Comparison of ENCODE assay signal across 36 cellular contexts in genomic region chrX:2267890-2268289, GRCh38.
"Had no signal": no experiment of that assay in that cellular context is flagged by ENCODE, and none has a peak within 500 bp of the region (broad histone marks: within the 10 kb centered on the region; RNA-seq: fewer than 3 reads in every experiment).

No MANE protein-coding gene starts in this region.

- ATAC-seq: activated CD4-positive, CD25-positive, alpha-beta regulatory T cell treated with anti-CD3 and anti-CD28 coated beads, Interleukin-2, amount 50 U/mL, for 24 hours; activated CD8-positive, alpha-beta T cell treated with anti-CD3 and anti-CD28 coated beads for 36 hours; activated T-cell treated with anti-CD3 and anti-CD28 coated beads, Interleukin-2, amount 50 U/mL, for 4 hours; activated T-helper 17 cell treated with anti-CD3 and anti-CD28 coated beads, Interleukin-2, amount 50 U/mL, for 72 hours; esophagus mucosa; foreskin keratinocyte; gastrocnemius medialis; T-helper 17 cell had no signal

- H3K27ac ChIP-seq: brain microvascular endothelial cell, coronary artery, dorsolateral prefrontal cortex, foreskin keratinocyte, gastrocnemius medialis, heart left ventricle, WERI-Rb-1 had no signal

- H3K4me3 Mint-ChIP-seq: activated B cell treated with CpG ODN at 0.5 μM for 24 hours; activated CD8-positive, alpha-beta T cell treated with anti-CD3 and anti-CD28 coated beads for 36 hours; activated naive CD8-positive, alpha-beta T cell; activated T-cell treated with anti-CD3 and anti-CD28 coated beads, Interleukin-2, amount 50 U/mL, for 4 hours; activated T-helper 17 cell treated with anti-CD3 and anti-CD28 coated beads, Interleukin-2, amount 50 U/mL, for 72 hours; dendritic cell treated with granulocyte-macrophage colony-stimulating factor and Interleukin-4, amounts not matched to agents 40 ng/mL and 50 ng/mL, for 4 days; endodermal cell; T-helper 17 cell; T-helper 2 cell treated with Interferon-gamma antibody and Interleukin-4, amounts not matched to agents 5 μg/mL and 100 μg/mL, for 36 hours had no signal

- FAIRE-seq: astrocyte, bronchial epithelial cell had no signal

- H3K27me3 Mint-ChIP-seq: activated B cell treated with CpG ODN at 0.5 μM for 24 hours; activated CD8-positive, alpha-beta T cell treated with anti-CD3 and anti-CD28 coated beads for 36 hours; activated naive CD8-positive, alpha-beta T cell; activated T-helper 17 cell treated with anti-CD3 and anti-CD28 coated beads, Interleukin-2, amount 50 U/mL, for 72 hours; dendritic cell treated with granulocyte-macrophage colony-stimulating factor and Interleukin-4, amounts not matched to agents 40 ng/mL and 50 ng/mL, for 4 days; T-helper 17 cell had no signal

- H3K36me3 ChIP-seq: brain microvascular endothelial cell had no signal

- H3K27me3 ChIP-seq: brain microvascular endothelial cell, dorsolateral prefrontal cortex, foreskin keratinocyte, gastrocnemius medialis, heart left ventricle had no signal

- H3K9me3 ChIP-seq: gastrocnemius medialis, heart left ventricle had no signal

- H3K27ac Mint-ChIP-seq: activated B cell treated with CpG ODN at 0.5 μM for 24 hours; activated CD8-positive, alpha-beta T cell treated with anti-CD3 and anti-CD28 coated beads for 36 hours; activated naive CD8-positive, alpha-beta T cell; activated T-helper 17 cell treated with anti-CD3 and anti-CD28 coated beads, Interleukin-2, amount 50 U/mL, for 72 hours; dendritic cell treated with granulocyte-macrophage colony-stimulating factor and Interleukin-4, amounts not matched to agents 40 ng/mL and 50 ng/mL, for 4 days; endodermal cell; T-helper 17 cell; T-helper 2 cell treated with Interferon-gamma antibody and Interleukin-4, amounts not matched to agents 5 μg/mL and 100 μg/mL, for 36 hours had no signal

- DNase-seq: activated B cell treated with CpG ODN at 0.5 μM for 24 hours; activated CD4-positive, alpha-beta T cell treated with anti-CD3 and anti-CD28 coated beads for 48 hours; activated CD4-positive, alpha-beta T cell treated with anti-CD3 and anti-CD28 coated beads, Interleukin-2, amount 50 U/mL, for 1 hour; activated CD4-positive, alpha-beta T cell treated with anti-CD3 and anti-CD28 coated beads, Interleukin-2, amount 50 U/mL, for 48 hours; activated CD8-positive, alpha-beta memory T cell treated with anti-CD3 and anti-CD28 coated beads for 24 hours; activated CD8-positive, alpha-beta T cell treated with anti-CD3 and anti-CD28 coated beads for 36 hours; activated effector memory CD4-positive, alpha-beta T cell treated with Interleukin-2 at 50 U/mL for 16 hours; activated gamma-delta T cell treated with Interleukin-2 at 50 U/mL for 16 hours; activated naive CD4-positive, alpha-beta T cell treated with anti-CD3 and anti-CD28 coated beads, Interleukin-2, amount 50 U/mL, for 16 hours; activated naive CD4-positive, alpha-beta T cell treated with Interleukin-2 at 50 U/mL for 16 hours; activated T-cell treated with anti-CD3 and anti-CD28 coated beads, Interleukin-2, amount 50 U/mL, for 4 hours; amniotic stem cell; anterior cingulate cortex; brain microvascular endothelial cell; central memory CD4-positive, alpha-beta T cell; cerebellar nuclear complex; dorsolateral prefrontal cortex; effector memory CD4-positive, alpha-beta T cell; endodermal cell; foreskin keratinocyte; gastrocnemius medialis; glutamatergic neuron; heart left ventricle; T-helper 1 cell; T-helper 17 cell; T1000; WERI-Rb-1 had no signal

- H3K4me1 ChIP-seq: foreskin keratinocyte, gastrocnemius medialis, heart left ventricle had no signal

- H3K9me3 Mint-ChIP-seq: activated T-cell treated with anti-CD3 and anti-CD28 coated beads, Interleukin-2, amount 50 U/mL, for 4 hours; endodermal cell had no signal

- H3K4me1 Mint-ChIP-seq: activated B cell treated with CpG ODN at 0.5 μM for 24 hours; activated T-helper 17 cell treated with anti-CD3 and anti-CD28 coated beads, Interleukin-2, amount 50 U/mL, for 72 hours; T-helper 17 cell had no signal

- H3K4me3 ChIP-seq: coronary artery, dorsolateral prefrontal cortex, gastrocnemius medialis, heart left ventricle had no signal
